26 cellular contexts compared by ENCODE assay signal in genomic region chr2:86636842-86637241, GRCh38.
"Had no signal": no experiment of that assay in that cellular context is flagged by ENCODE, and none has a peak within 500 bp of the region (broad histone marks: within the 10 kb centered on the region; RNA-seq: fewer than 3 reads in every experiment).

No MANE protein-coding gene starts in this region.

- H3K4me1 ChIP-seq: SJCRH30 had no signal

- ATAC-seq: activated naive CD4-positive, alpha-beta T cell treated with anti-CD3 and anti-CD28 coated beads, Interleukin-2, amount 50 U/mL, for 72 hours; activated T-cell treated with anti-CD3 and anti-CD28 coated beads, Interleukin-2, amount 50 U/mL, for 4 hours; Panc1; Right ventricle myocardium inferior; WTC11 had no signal

- H3K9me3 ChIP-seq: SJCRH30 had no signal

- H3K36me3 ChIP-seq: SJCRH30 had no signal

- DNase-seq: activated CD4-positive, alpha-beta memory T cell treated with anti-CD3 and anti-CD28 coated beads for 36 hours; activated CD4-positive, alpha-beta T cell treated with anti-CD3 and anti-CD28 coated beads for 48 hours; activated CD4-positive, CD25-positive, alpha-beta regulatory T cell treated with anti-CD3 and anti-CD28 coated beads, Interleukin-2, amount 50 U/mL, for 72 hours; activated CD8-positive, alpha-beta memory T cell treated with anti-CD3 and anti-CD28 coated beads for 24 hours; activated effector memory CD4-positive, alpha-beta T cell treated with anti-CD3 and anti-CD28 coated beads, Interleukin-2, amount 50 U/mL, for 16 hours; activated naive CD4-positive, alpha-beta T cell treated with Interleukin-2 at 50 U/mL for 16 hours; activated T-cell treated with anti-CD3 and anti-CD28 coated beads, Interleukin-2, amount 50 U/mL, for 4 hours; NCI-H1092; NCI-H1417; NCI-H1930; NCI-H2171; NCI-H2227 treated with DMSO at 0.1 percent for 48 hours; NCI-H446 treated with DMSO at 0.1 percent for 48 hours; NCI-H526; NCI-H774; NK-92 treated with Interleukin-12 subunit alpha and Interleukin-12 subunit beta, amount 100 ng/mL, for 24 hours; OCI-M1; RPMI8226; SJCRH30; SK-N-SH; SW 1271 had no signal

- H3K27ac ChIP-seq: KMS-11, SJCRH30 had no signal

- H3K4me3 ChIP-seq: SJCRH30 had no signal

- H3K27me3 ChIP-seq: SJCRH30 had no signal
